ENCODE assay signal across 16 cellular contexts in genomic region chr1:52676249-52676903, GRCh38. TPM values are rescaled to one million over a fixed set of nuclear protein-coding genes. Genes with fewer than 3 reads are reported as not detected.
DNase-seq lines count a peak whose midpoint lies in the region; ATAC-seq, FAIRE-seq and TF ChIP-seq lines count a peak whose summit lies in the region.
"Had no signal": no experiment of that assay in that cellular context is flagged by ENCODE, and none has a peak within 500 bp of the region (broad histone marks: within the 10 kb centered on the region; RNA-seq: fewer than 3 reads in every experiment).

No MANE protein-coding gene starts in this region.

- H3K4me1 ChIP-seq in colonic mucosa, result no peaks in the 10 kb centered on the region
- H3K4me1 ChIP-seq in CD8-positive, alpha-beta T cell (ENCODE audit: insufficient read depth, low read length), result no peaks in the 10 kb centered on the region
- no peaks in the 10 kb centered on the region for H3K4me1 ChIP-seq in small intestine (ENCODE audit: control insufficient read depth in 2 of 2, insufficient read depth in 1 of 2, low read depth in 1 of 2, low read length in 1 of 2)
- H3K4me1 ChIP-seq in prostate gland (replicated peaks), result no peaks in the 10 kb centered on the region

- H3K4me3 Mint-ChIP-seq in CD8-positive, alpha-beta T cell, result no peak overlapping the region
- H3K4me3 Mint-ChIP-seq: activated CD8-positive, alpha-beta T cell treated with anti-CD3 and anti-CD28 coated beads, Interleukin-2, amount 10 ng/mL, durations not matched to agents 7 days and 5 days; central memory CD8-positive, alpha-beta T cell; neural crest cell had no signal

- H3K4me3 ChIP-seq in AG04450 (ENCODE audit: low read depth, low read length) (no peak overlapping the region), colonic mucosa (no peak overlapping the region), small intestine (ENCODE audit: low read depth in 1 of 2, low read length in 2 of 2) (no peak overlapping the region), prostate gland (no peak overlapping the region)
- no peak overlapping the region for H3K4me3 ChIP-seq in CD8-positive, alpha-beta T cell (ENCODE audit: low read depth, low read length)
- H3K4me3 ChIP-seq: lung, skin epidermis had no signal

- CTCF ChIA-PET in AG04450 (lab: Charles Lee), result interaction anchor here (0.7 to 1.8 kb wide), 2 partner anchors 10 to 108 kb away, joined by 3 to 5 read pairs; no protein-coding TSS in a partner anchor
- CTCF ChIA-PET in CD8-positive, alpha-beta T cell (lab: Charles Lee), result interaction anchor here (1.1 to 1.4 kb wide), 2 partner anchors 9 kb away, joined by 3 to 5 read pairs; no protein-coding TSS in a partner anchor

- peaks cover 62% of the 10 kb centered on the region for H3K36me3 Mint-ChIP-seq in CD8-positive, alpha-beta T cell

- DNase-seq in AG04450 (ENCODE audit: low read depth, low spot score) (no peak), colonic mucosa (peak; percentile 33), left kidney (ENCODE audit: low read depth, low spot score) (peak; percentile 72), pons (ENCODE audit: low spot score) (peak; percentile 64), GM19238 (ENCODE audit: insufficient read length, low spot score) (no peak), small intestine (no peak), prostate gland (ENCODE audit: low spot score) (no peak)
- no peak for DNase-seq in CD8-positive, alpha-beta T cell
- DNase-seq: activated CD8-positive, alpha-beta T cell treated with anti-CD3 and anti-CD28 coated beads, Interleukin-2, amount 10 ng/mL, durations not matched to agents 7 days and 5 days; NCI-H1092 treated with DMSO at 0.1 percent for 48 hours; NCI-H2171 treated with DMSO at 0.1 percent for 48 hours had no signal

- TF ChIP-seq CTCF in AG04450 (IDR thresholded peaks at IDR 0.05; ENCODE audit: low read depth, low read length) (no peak), colonic mucosa (IDR thresholded peaks at IDR 0.05) (no peak), prostate gland (IDR thresholded peaks at IDR 0.05) (no peak)
- TF ChIP-seq CTCF in CD8-positive, alpha-beta T cell (IDR thresholded peaks at IDR 0.05), result no peak

- TF ChIP-seq POLR2A in prostate gland (IDR thresholded peaks at IDR 0.05), result no peak

- H3K9me3 Mint-ChIP-seq in CD8-positive, alpha-beta T cell, result no peaks in the 10 kb centered on the region
- H3K9me3 Mint-ChIP-seq: central memory CD8-positive, alpha-beta T cell; neural crest cell had no signal

- intact Hi-C loops in colonic mucosa (cut with DNase I) (no loop called here), prostate gland (cut with DNase I) (no loop called here)
- intact Hi-C loops in CD8-positive, alpha-beta T cell (cut with DNase I, micrococcal nuclease), result no loop called here

- H3K9ac ChIP-seq in colonic mucosa (ENCODE audit: low read depth in 2 of 2, low read length in 2 of 2), result no peak overlapping the region

- no peak for FAIRE-seq in small intestine (lab: Jason Lieb, UNC)

- H3K27me3 Mint-ChIP-seq in CD8-positive, alpha-beta T cell (ENCODE audit: low read depth), result no peaks in the 10 kb centered on the region
- H3K27me3 Mint-ChIP-seq: central memory CD8-positive, alpha-beta T cell had no signal

- H3K27ac ChIP-seq in AG04450 (ENCODE audit: low read depth, low read length) (peak overlapping the region; percentile 11), colonic mucosa (no peak overlapping the region), small intestine (ENCODE audit: low read depth in 1 of 2, low read length in 1 of 2) (no peak overlapping the region), prostate gland (no peak overlapping the region)
- no peak overlapping the region for H3K27ac ChIP-seq in CD8-positive, alpha-beta T cell (ENCODE audit: low read depth, low read length)
- H3K27ac ChIP-seq: skin epidermis had no signal

- POLR2A ChIA-PET in AG04450 (lab: Yijun Ruan, JAX), result no interaction called here
- POLR2A ChIA-PET in CD8-positive, alpha-beta T cell (lab: Charles Lee), result no interaction called here

- H3K36me3 ChIP-seq in colonic mucosa, result no peaks in the 10 kb centered on the region
- H3K36me3 ChIP-seq in CD8-positive, alpha-beta T cell (ENCODE audit: insufficient read depth, low read length), result no peaks in the 10 kb centered on the region
- H3K36me3 ChIP-seq in small intestine (ENCODE audit: control insufficient read depth in 2 of 2, insufficient read depth in 2 of 2, low read length in 2 of 2), result no peaks in the 10 kb centered on the region
- H3K36me3 ChIP-seq in prostate gland, result no peaks in the 10 kb centered on the region

- 74 to 92% (median 89%) methylated on average over 8 of the region's 8 CpGs for whole genome bisulfite sequencing in small intestine, 3 donors
- 75% methylated on average over 8 of the region's 8 CpGs for WGBS in prostate gland

- peaks cover 7% of the 10 kb centered on the region for H3K4me1 Mint-ChIP-seq in CD8-positive, alpha-beta T cell (ENCODE audit: low read depth)

- H3K27ac Mint-ChIP-seq in CD8-positive, alpha-beta T cell, result no peak overlapping the region
- H3K27ac Mint-ChIP-seq: activated CD8-positive, alpha-beta T cell treated with anti-CD3 and anti-CD28 coated beads, Interleukin-2, amount 10 ng/mL, durations not matched to agents 7 days and 5 days had no signal

- H3K9me3 ChIP-seq in AG04450 (ENCODE audit: control insufficient read depth, insufficient read depth, low read length) (no peaks in the 10 kb centered on the region), colonic mucosa (no peaks in the 10 kb centered on the region), small intestine (ENCODE audit: control insufficient read depth, low read depth) (no peaks in the 10 kb centered on the region), prostate gland (no peaks in the 10 kb centered on the region)
- no peaks in the 10 kb centered on the region for H3K9me3 ChIP-seq in CD8-positive, alpha-beta T cell (ENCODE audit: low read length)

- H3K27me3 ChIP-seq in AG04450 (ENCODE audit: control insufficient read depth, insufficient read depth, low read length) (no peaks in the 10 kb centered on the region), colonic mucosa (no peaks in the 10 kb centered on the region), small intestine (ENCODE audit: control insufficient read depth in 2 of 2, insufficient read depth in 2 of 2, low read length in 2 of 2) (no peaks in the 10 kb centered on the region), prostate gland (replicated peaks; ENCODE audit: insufficient read depth) (no peaks in the 10 kb centered on the region)
- no peaks in the 10 kb centered on the region for H3K27me3 ChIP-seq in CD8-positive, alpha-beta T cell (ENCODE audit: insufficient read depth, low read length)

- ATAC-seq in CD8-positive, alpha-beta T cell, result no peak
- ATAC-seq: activated CD8-positive, alpha-beta T cell treated with anti-CD3 and anti-CD28 coated beads, Interleukin-2, amount 10 ng/mL, durations not matched to agents 7 days and 5 days had no signal

RNA-seq across cellular contexts. Expression of gene COA7, which starts 21.8 kb away (rescaled TPM):
- polyA plus RNA-seq in AG04450 (2011; rRNA removed) (12.0 and 13.8 TPM in 2 replicates), small intestine (10 to 100 TPM; 11.6 to 14.0 (median 13.8) TPM)
- 16.0 and 18.7 TPM in 2 replicates for polyA minus RNA-seq in AG04450 (2011; rRNA and poly(A)+ RNA removed)
- total RNA-seq in colonic mucosa (10 to 100 TPM; 14.8 to 23.8 TPM), prostate gland (1 to 10 TPM; 4.4 to 9.1 TPM)
- total RNA-seq in CD8-positive, alpha-beta T cell, result 1 to 10 TPM in 1 of 2 experiments, under 1 TPM in 1; 0.94 to 1.8 TPM

RNA-seq across cellular contexts. Expression of gene SHISAL2A, which starts 43.4 kb away (rescaled TPM):
- not detected in 2 replicates for polyA plus RNA-seq in AG04450 (2011; rRNA removed)
- polyA minus RNA-seq in AG04450 (2011; rRNA and poly(A)+ RNA removed), result not detected in 2 replicates
- total RNA-seq in colonic mucosa, result under 1 TPM in 1 of 2 donors, not detected in 1; 0.22 TPM
- total RNA-seq in CD8-positive, alpha-beta T cell, result 10 to 100 TPM; 20.9 to 21.3 TPM
- under 1 TPM in 1 of 3 donors, not detected in 2; 0.45 TPM for polyA plus RNA-seq in small intestine
- 1 to 10 TPM; 1.0 to 2.6 TPM for total RNA-seq in prostate gland
- total RNA-seq: A172 had no signal

RNA-seq across cellular contexts. Expression of gene ZYG11B, which starts 49.9 kb away (rescaled TPM):
- polyA plus RNA-seq in AG04450 (2011; rRNA removed), result 21.5 and 26.1 TPM in 2 replicates
- 42.6 and 56.5 TPM in 2 replicates for polyA minus RNA-seq in AG04450 (2011; rRNA and poly(A)+ RNA removed)
- total RNA-seq in colonic mucosa, result 10 to 100 TPM; 20.5 to 26.6 TPM
- 10 to 100 TPM in 1 of 2 experiments, 1 to 10 TPM in 1; 9.8 to 10.4 TPM for total RNA-seq in CD8-positive, alpha-beta T cell
- polyA plus RNA-seq in small intestine, result 1 to 10 TPM; 3.6 to 6.0 (median 5.1) TPM
- total RNA-seq in prostate gland, result 10 to 100 TPM; 38.6 to 65.5 TPM

Comparison
In these comparisons a context has a peak if more than half of its experiments do, and no peak if none do; other contexts are left out.
1. DNase-seq: peak in colonic mucosa (single experiment), left kidney (single experiment) and pons (single experiment); none in AG04450 (single experiment), CD8-positive, alpha-beta T cell (0 of 7), GM19238 (single experiment), small intestine (single experiment) and prostate gland (single experiment).
2. RNA of gene SHISAL2A, which starts 43.4 kb away (total RNA-seq): 20.9 to 21.3 TPM in CD8-positive, alpha-beta T cell; 1.0 to 2.6 TPM in prostate gland and 0.22 TPM in colonic mucosa; every median in the first group is over 4 times any median in the second.